11 cellular contexts compared by ENCODE assay signal in the genomic region with DNA sequence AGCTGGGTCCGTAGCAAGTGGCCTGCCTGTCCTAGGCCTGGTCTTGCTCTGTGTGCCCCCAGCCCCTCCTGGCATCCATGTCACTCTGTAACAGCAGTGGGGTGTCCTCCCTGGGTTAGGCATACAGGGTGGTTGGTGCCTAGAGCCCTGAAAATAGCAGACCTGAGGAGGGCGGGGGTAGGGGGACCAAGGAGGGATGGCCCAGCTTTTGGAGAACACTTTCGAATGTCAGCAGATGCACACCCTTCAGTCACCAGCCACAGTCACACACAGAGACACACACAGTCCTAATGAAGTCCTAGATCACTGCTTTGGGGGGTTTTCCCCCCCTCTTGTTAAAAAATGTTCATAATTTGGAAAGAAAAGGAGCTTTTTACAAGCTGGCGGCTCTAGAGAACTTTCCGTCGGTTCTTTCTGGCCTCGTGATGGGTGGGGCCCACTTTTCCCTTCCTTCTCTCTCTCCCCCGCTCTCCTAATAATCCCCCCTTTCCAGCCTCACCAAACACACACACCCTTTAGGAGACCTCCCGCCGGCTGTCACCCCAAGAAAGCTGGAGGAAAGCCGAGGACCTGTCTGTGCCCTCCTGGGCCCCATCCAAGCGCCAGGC. TPM values are rescaled to one million over a fixed set of nuclear protein-coding genes. Genes with fewer than 3 reads are reported as not detected.
DNase-seq lines count a peak whose midpoint lies in the region; ATAC-seq and TF ChIP-seq lines count a peak whose summit lies in the region.
"Had no signal": no experiment of that assay in that cellular context is flagged by ENCODE, and none has a peak within 500 bp of the region (broad histone marks: within the 10 kb centered on the region; RNA-seq: fewer than 3 reads in every experiment).

No MANE protein-coding gene starts in this region.

- peak; percentile 48 for DNase-seq in H7
- no peak for DNase-seq in caudate nucleus (lab: John Stamatoyannopoulos, UW)
- no peak for DNase-seq in spleen
- no peak for DNase-seq in NCI-H128 (lab: John Stamatoyannopoulos, UW; ENCODE audit: unreplicated experiment)
- no peak for DNase-seq in SW480 (ENCODE audit: low spot score)
- DNase-seq: NCI-H1436 treated with DMSO at 0.1 percent for 48 hours, occipital lobe had no signal

- TF ChIP-seq CTCF in liver (IDR thresholded peaks at IDR 0.05; ENCODE audit: low read depth, low read length, missing input control) (no peak), spleen (IDR thresholded peaks at IDR 0.05 in 8 of 11, conservative IDR thresholded peaks at IDR 0.05 in 3 of 11) (no peak)

- H3K27ac ChIP-seq in caudate nucleus (ENCODE audit: low read depth, low read length) (peak overlapping the region; percentile 91), liver (ENCODE audit: low read depth in 1 of 2, low read length in 2 of 2) (peak overlapping the region; percentile 53 to 57), spleen (peak overlapping the region in 7 of 8 donors; percentile 58 to 76 (median 66))

- ATAC-seq in GM19467 (IDR thresholded peaks at IDR 0.05; ENCODE audit: unreplicated experiment) = no peak
- no peak for ATAC-seq in HG03520 (IDR thresholded peaks at IDR 0.05; ENCODE audit: unreplicated experiment)

- peaks cover 5 to 61% (median 33%) of the 10 kb centered on the region in 4 donors for H3K4me1 ChIP-seq in liver (ENCODE audit: control insufficient read depth in 4 of 4, insufficient read depth in 4 of 4, low read length in 3 of 4)
- H3K4me1 ChIP-seq in spleen = peaks cover 19 to 84% (median 45%) of the 10 kb centered on the region in 6 donors

- TF ChIP-seq RAD21 in liver (IDR thresholded peaks at IDR 0.05) = no peak

- H3K4me3 ChIP-seq in H7 (ENCODE audit: insufficient read depth, low read depth, low read length) = no peak overlapping the region
- H3K4me3 ChIP-seq in liver (ENCODE audit: low read depth in 1 of 3, low read length in 3 of 3) = no peak overlapping the region
- no peak overlapping the region for H3K4me3 ChIP-seq in spleen

- H3K36me3 ChIP-seq in H7 (replicated peaks; ENCODE audit: control insufficient read depth, insufficient read depth, low read length) (no peaks in the 10 kb centered on the region), liver (ENCODE audit: control insufficient read depth in 4 of 4, insufficient read depth in 3 of 4, low read depth in 1 of 4, low read length in 3 of 4) (no peaks in the 10 kb centered on the region), spleen (no peaks in the 10 kb centered on the region)

- H3K27me3 ChIP-seq in H7 (ENCODE audit: control insufficient read depth, insufficient read depth, low read length) = peaks cover 88% of the 10 kb centered on the region
- no peaks in the 10 kb centered on the region for H3K27me3 ChIP-seq in liver (ENCODE audit: control insufficient read depth in 4 of 4, insufficient read depth in 4 of 4, low read length in 3 of 4)
- H3K27me3 ChIP-seq in spleen (replicated peaks in 1 of 7) = peaks cover 0 to 16% (median 0%) of the 10 kb centered on the region in 7 donors

- intact Hi-C loops in spleen (cut with DNase I; ENCODE audit: low total_unique reads) = no loop called here

- TF ChIP-seq POLR2A in spleen (IDR thresholded peaks at IDR 0.05) = no peak

- H3K9me3 ChIP-seq in liver (ENCODE audit: control insufficient read depth in 4 of 4, low read length in 3 of 4) (no peaks in the 10 kb centered on the region), spleen (no peaks in the 10 kb centered on the region)

- H3K9ac ChIP-seq in liver (ENCODE audit: low read depth in 1 of 2, low read length in 2 of 2) = no peak overlapping the region

- 74% methylated on average over 12 of the region's 12 CpGs for WGBS in liver
- WGBS in spleen, 5 donors = 46 to 80% (median 67%) methylated on average over 11 to 12 of the region's 12 CpGs

TF ChIP-seq in liver, 16 proteins besides CTCF, POLR2A, EP300 and RAD21:
- no peak for TF ChIP-seq TAF1 (conservative IDR thresholded peaks at IDR 0.05)
- no peak for TF ChIP-seq HNF4G (IDR thresholded peaks at IDR 0.05)
- TF ChIP-seq HNF4A (conservative IDR thresholded peaks at IDR 0.05) = no peak
- TF ChIP-seq SP1 (IDR thresholded peaks at IDR 0.05) = no peak
- no peak for TF ChIP-seq FOXA2 (IDR thresholded peaks at IDR 0.05)
- TF ChIP-seq NR2F2 (IDR thresholded peaks at IDR 0.05) = no peak
- TF ChIP-seq GABPA (IDR thresholded peaks at IDR 0.05 in 1 of 2, conservative IDR thresholded peaks at IDR 0.05 in 1 of 2) = no peak
- no peak for TF ChIP-seq EGR1 (IDR thresholded peaks at IDR 0.05; ENCODE audit: low read depth in 2 of 2)
- TF ChIP-seq JUND (IDR thresholded peaks at IDR 0.05) = no peak
- TF ChIP-seq RXRA (IDR thresholded peaks at IDR 0.05) = no peak
- TF ChIP-seq, protein P1, sequence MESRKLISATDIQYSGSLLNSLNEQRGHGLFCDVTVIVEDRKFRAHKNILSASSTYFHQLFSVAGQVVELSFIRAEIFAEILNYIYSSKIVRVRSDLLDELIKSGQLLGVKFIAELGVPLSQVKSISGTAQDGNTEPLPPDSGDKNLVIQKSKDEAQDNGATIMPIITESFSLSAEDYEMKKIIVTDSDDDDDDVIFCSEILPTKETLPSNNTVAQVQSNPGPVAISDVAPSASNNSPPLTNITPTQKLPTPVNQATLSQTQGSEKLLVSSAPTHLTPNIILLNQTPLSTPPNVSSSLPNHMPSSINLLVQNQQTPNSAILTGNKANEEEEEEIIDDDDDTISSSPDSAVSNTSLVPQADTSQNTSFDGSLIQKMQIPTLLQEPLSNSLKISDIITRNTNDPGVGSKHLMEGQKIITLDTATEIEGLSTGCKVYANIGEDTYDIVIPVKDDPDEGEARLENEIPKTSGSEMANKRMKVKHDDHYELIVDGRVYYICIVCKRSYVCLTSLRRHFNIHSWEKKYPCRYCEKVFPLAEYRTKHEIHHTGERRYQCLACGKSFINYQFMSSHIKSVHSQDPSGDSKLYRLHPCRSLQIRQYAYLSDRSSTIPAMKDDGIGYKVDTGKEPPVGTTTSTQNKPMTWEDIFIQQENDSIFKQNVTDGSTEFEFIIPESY (IDR thresholded peaks at IDR 0.05) = no peak
- TF ChIP-seq, protein P2, sequence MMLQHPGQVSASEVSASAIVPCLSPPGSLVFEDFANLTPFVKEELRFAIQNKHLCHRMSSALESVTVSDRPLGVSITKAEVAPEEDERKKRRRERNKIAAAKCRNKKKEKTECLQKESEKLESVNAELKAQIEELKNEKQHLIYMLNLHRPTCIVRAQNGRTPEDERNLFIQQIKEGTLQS (IDR thresholded peaks at IDR 0.05) = no peak
- TF ChIP-seq REST (IDR thresholded peaks at IDR 0.05) = no peak

RNA-seq across cellular contexts. Expression of gene LYL1, which starts 47.9 kb away (rescaled TPM):
- 1.5 and 1.7 TPM in 2 replicates for total RNA-seq in H7 (2014; rRNA removed; shearing (Covaris generic))
- total RNA-seq in liver (10 to 100 TPM in 1 of 2 donors, 1 to 10 TPM in 1; 2.0 to 69.7 TPM), spleen (10 to 100 TPM; 35.5 to 69.4 (median 50.0) TPM)
- polyA plus RNA-seq in liver (1 to 10 TPM in 1 of 2 donors, under 1 TPM in 1; 0.35 to 2.6 TPM), spleen (10 to 100 TPM; 63.7 to 86.9 (median 68.0) TPM)
- total RNA-seq: SK-MEL-5 had no signal

RNA-seq across cellular contexts. Expression of gene NFIX, which starts 59.4 kb away (rescaled TPM):
- 0.03 and 0.07 TPM in 2 replicates for total RNA-seq in H7 (2014; rRNA removed; shearing (Covaris generic))
- 10 to 100 TPM; 10.3 to 18.4 TPM for total RNA-seq in liver
- 10 to 100 TPM in 1 of 2 donors, 1 to 10 TPM in 1; 3.3 to 14.8 TPM for polyA plus RNA-seq in liver
- total RNA-seq in spleen = 10 to 100 TPM; 12.3 to 41.4 (median 26.7) TPM
- 1 to 10 TPM; 1.1 to 7.7 (median 1.5) TPM for polyA plus RNA-seq in spleen

Comparison
In these comparisons a context has a peak if more than half of its experiments do, and no peak if none do; other contexts are left out.
1. RNA of gene NFIX, which starts 59.4 kb away (total RNA-seq): 12.3 to 41.4 TPM in spleen and 10.3 to 18.4 TPM in liver; 0.03 to 0.07 TPM in H7; every median in the first group is over 10 times any median in the second.
2. Peak in every context shown above with its lines, with median percentiles within 50 percentile points of each other: H3K27ac ChIP-seq.